ENCODE assay signal across 7 cellular contexts in genomic region chr1:923131-923990, GRCh38. TPM values are rescaled to one million over a fixed set of nuclear protein-coding genes. Genes with fewer than 3 reads are reported as not detected.
A peak's percentile ranks its signal among the peaks of the same experiment; 100 is the strongest.
DNase-seq lines count a peak whose midpoint lies in the region; ATAC-seq and TF ChIP-seq lines count a peak whose summit lies in the region.

TSS of gene SAMD11 (plus strand) at chr1:923923. CDS start at chr1:924432, 509 bp downstream.

- H3K9me3 Mint-ChIP-seq in activated CD8-positive, alpha-beta memory T cell treated with anti-CD3 and anti-CD28 coated beads, Interleukin-2, amount 10 ng/mL, durations not matched to agents 7 days and 5 days (ENCODE audit: low read depth) = no peaks in the 10 kb centered on the region
- no peaks in the 10 kb centered on the region for H3K9me3 Mint-ChIP-seq in endodermal cell

- H3K9me3 ChIP-seq in endodermal cell (ENCODE audit: control insufficient read depth, low read length) = no peaks in the 10 kb centered on the region

- peak within 1 kb of the TSS; percentile 46 for H3K4me3 Mint-ChIP-seq in activated CD8-positive, alpha-beta memory T cell treated with anti-CD3 and anti-CD28 coated beads, Interleukin-2, amount 10 ng/mL, durations not matched to agents 7 days and 5 days
- H3K4me3 Mint-ChIP-seq in endodermal cell = peak within 1 kb of the TSS; percentile 71

- peak within 1 kb of the TSS; percentile 75 for H3K4ac ChIP-seq in mesendoderm (ENCODE audit: low read depth, low read length)

- H3K18ac ChIP-seq in mesendoderm (ENCODE audit: low read length) = peak within 1 kb of the TSS; percentile 26

- H3K56ac ChIP-seq in mesendoderm (ENCODE audit: low read length) = peak within 1 kb of the TSS; percentile 87

- H3K4me1 Mint-ChIP-seq in activated CD8-positive, alpha-beta memory T cell treated with anti-CD3 and anti-CD28 coated beads, Interleukin-2, amount 10 ng/mL, durations not matched to agents 7 days and 5 days = peaks cover 13% of the 10 kb centered on the region
- H3K4me1 Mint-ChIP-seq in endodermal cell = peaks cover 21% of the 10 kb centered on the region

- peak within 1 kb of the TSS; percentile 17 for H3K27ac Mint-ChIP-seq in activated CD8-positive, alpha-beta memory T cell treated with anti-CD3 and anti-CD28 coated beads, Interleukin-2, amount 10 ng/mL, durations not matched to agents 7 days and 5 days
- no peak within 1 kb of the TSS for H3K27ac Mint-ChIP-seq in endodermal cell

- WGBS in endodermal cell (ENCODE audit: insufficient coverage in 1 of 2, insufficient read length in 1 of 2), 2 experiments = 5 to 7% methylated on average over 34 to 72 of the region's 72 CpGs
- no CpG with 5 or more reads among the region's 72 CpGs for WGBS in mesendoderm (ENCODE audit: extremely low coverage, insufficient coverage, low lambda C conversion rate)

- H2BK120ac ChIP-seq in mesendoderm (ENCODE audit: low read depth, low read length) = no peak within 1 kb of the TSS

- TF ChIP-seq CTCF in GM13977 (IDR thresholded peaks at IDR 0.05; ENCODE audit: extremely low read depth, insufficient read depth, missing control alignments) = peak; percentile 3
- peak; percentile 47 for TF ChIP-seq CTCF in endodermal cell (conservative IDR thresholded peaks at IDR 0.05)

- no peak within 1 kb of the TSS for H2BK15ac ChIP-seq in mesendoderm (replicated peaks; ENCODE audit: low read depth)

- H3K36me3 ChIP-seq in endodermal cell (ENCODE audit: control insufficient read depth, insufficient read depth, low read length) = no peaks in the 10 kb centered on the region
- peaks cover 1% of the 10 kb centered on the region for H3K36me3 ChIP-seq in mesendoderm (ENCODE audit: control insufficient read depth, insufficient read depth, low read length)

- peaks cover 11% of the 10 kb centered on the region for H3K79me1 ChIP-seq in mesendoderm (ENCODE audit: low read length)

- H2BK5ac ChIP-seq in mesendoderm (ENCODE audit: low read length) = no peak within 1 kb of the TSS

- DNase-seq in GM13977 (ENCODE audit: low spot score) (no peak), NCI-H345 (lab: John Stamatoyannopoulos, UW) (peak; percentile 77), endodermal cell (peak; percentile 91), mesendoderm (peak; percentile 86), SIG-M5 treated with dmso at 0.1 percent for 504 hours (lab: John Stamatoyannopoulos, UW; ENCODE audit: unreplicated experiment) (no peak)
- no peak for DNase-seq in activated CD8-positive, alpha-beta memory T cell treated with anti-CD3 and anti-CD28 coated beads, Interleukin-2, amount 10 ng/mL, durations not matched to agents 7 days and 5 days
- DNase-seq in stimulated activated CD8-positive, alpha-beta memory T cell treated with anti-CD3 and anti-CD28 coated beads, Interleukin-15, amount 100 ng/mL, for 24 hours (ENCODE audit: low read depth) = peak; percentile 31

- peak within 1 kb of the TSS; percentile 67 for H3K4me3 ChIP-seq in endodermal cell (ENCODE audit: low read length)
- peak within 1 kb of the TSS; percentile 40 for H3K4me3 ChIP-seq in mesendoderm (ENCODE audit: low read length)

- H3K27me3 Mint-ChIP-seq in activated CD8-positive, alpha-beta memory T cell treated with anti-CD3 and anti-CD28 coated beads, Interleukin-2, amount 10 ng/mL, durations not matched to agents 7 days and 5 days = peaks cover 67% of the 10 kb centered on the region
- H3K27me3 Mint-ChIP-seq in endodermal cell (ENCODE audit: insufficient read depth) = peaks cover 82% of the 10 kb centered on the region

- H3K4me1 ChIP-seq in endodermal cell (ENCODE audit: control insufficient read depth, insufficient read depth, low read length) (peaks cover 6% of the 10 kb centered on the region), mesendoderm (ENCODE audit: control insufficient read depth, low read depth, low read length) (peaks cover 8% of the 10 kb centered on the region)

- CTCF ChIA-PET in activated CD8-positive, alpha-beta memory T cell treated with anti-CD3 and anti-CD28 coated beads, Interleukin-2, amount 10 ng/mL, durations not matched to agents 7 days and 5 days (lab: Charles Lee) = interaction anchor here (0.7 kb wide), 1 partner anchor 21 kb away, joined by 3 read pairs; no protein-coding TSS in a partner anchor

- H3K4me2 ChIP-seq in mesendoderm (ENCODE audit: low read length) = peak within 1 kb of the TSS; percentile 91

- ATAC-seq in activated CD8-positive, alpha-beta memory T cell treated with anti-CD3 and anti-CD28 coated beads, Interleukin-2, amount 10 ng/mL, durations not matched to agents 7 days and 5 days = peak; percentile 35

- H3K23ac ChIP-seq in mesendoderm (ENCODE audit: low read length) = peak within 1 kb of the TSS; percentile 97

- H3K27ac ChIP-seq in endodermal cell (ENCODE audit: low read depth, low read length) = no peak within 1 kb of the TSS
- H3K27ac ChIP-seq in mesendoderm (ENCODE audit: low read depth, low read length) = no peak within 1 kb of the TSS

- no peak within 1 kb of the TSS for H4K8ac ChIP-seq in mesendoderm (ENCODE audit: low read depth, low read length)

- in situ Hi-C loops in GM13977 (cut with MboI; ENCODE audit: low pct_unique_long_range_greater_than_20kb, low sequenced_read_pairs, unreplicated experiment) = no loop called here

- no peaks in the 10 kb centered on the region for H3K79me2 ChIP-seq in mesendoderm (ENCODE audit: control insufficient read depth, insufficient read depth, low read length)

- no peak within 1 kb of the TSS for H3K9ac ChIP-seq in endodermal cell (ENCODE audit: extremely low read depth, low read length, poor library complexity, severe bottlenecking)
- H3K9ac ChIP-seq in mesendoderm (ENCODE audit: low read length) = peak within 1 kb of the TSS; percentile 68

- H4K5ac ChIP-seq in mesendoderm (ENCODE audit: low read length) = no peak within 1 kb of the TSS

- H3K27me3 ChIP-seq in endodermal cell (ENCODE audit: control insufficient read depth, insufficient read depth, low read length, poor library complexity, severe bottlenecking) (peaks cover 84% of the 10 kb centered on the region), mesendoderm (ENCODE audit: insufficient read depth, low read length, poor library complexity) (peaks cover 7% of the 10 kb centered on the region)

- no peak within 1 kb of the TSS for H2AK5ac ChIP-seq in mesendoderm (ENCODE audit: low read length)

- no peaks in the 10 kb centered on the region for H3K36me3 Mint-ChIP-seq in activated CD8-positive, alpha-beta memory T cell treated with anti-CD3 and anti-CD28 coated beads, Interleukin-2, amount 10 ng/mL, durations not matched to agents 7 days and 5 days
- H3K36me3 Mint-ChIP-seq in endodermal cell (ENCODE audit: low read depth) = peaks cover 25% of the 10 kb centered on the region

RNA-seq across cellular contexts. Expression of gene SAMD11, which starts in this region (rescaled TPM):
- total RNA-seq in activated CD8-positive, alpha-beta memory T cell treated with anti-CD3 and anti-CD28 coated beads, Interleukin-2, amount 10 ng/mL, durations not matched to agents 7 days and 5 days = under 1 TPM in 1 of 2 experiments, not detected in 1; 0.61 TPM
- 100 to 1,000 TPM; 152 to 156 TPM for total RNA-seq in endodermal cell
- polyA plus RNA-seq in endodermal cell (2013, experiment 1 of 2) = 28.0 TPM
- polyA plus RNA-seq in endodermal cell (2013, experiment 2 of 2) = 26.1 TPM
- polyA plus RNA-seq in mesendoderm (2013, experiment 1 of 2) = 2.7 TPM
- polyA plus RNA-seq in mesendoderm (2013, experiment 2 of 2) = 2.2 TPM

Comparison
In these comparisons a context has a peak if more than half of its experiments do, and no peak if none do; other contexts are left out.
1. RNA of gene SAMD11 (total RNA-seq): 152 to 156 TPM in endodermal cell; 0.61 TPM in activated CD8-positive, alpha-beta memory T cell treated with anti-CD3 and anti-CD28 coated beads, Interleukin-2, amount 10 ng/mL, durations not matched to agents 7 days and 5 days; every median in the first group is over 10 times any median in the second.
2. Peak in ATAC-seq in activated CD8-positive, alpha-beta memory T cell treated with anti-CD3 and anti-CD28 coated beads, Interleukin-2, amount 10 ng/mL, durations not matched to agents 7 days and 5 days; RNA of the gene not detected or under 1 TPM.
3. DNase-seq: peak in NCI-H345 (single experiment), endodermal cell (single experiment), mesendoderm (single experiment) and stimulated activated CD8-positive, alpha-beta memory T cell treated with anti-CD3 and anti-CD28 coated beads, Interleukin-15, amount 100 ng/mL, for 24 hours (single experiment); none in GM13977 (single experiment), activated CD8-positive, alpha-beta memory T cell treated with anti-CD3 and anti-CD28 coated beads, Interleukin-2, amount 10 ng/mL, durations not matched to agents 7 days and 5 days (single experiment) and SIG-M5 treated with dmso at 0.1 percent for 504 hours (single experiment).